In the genomic region with DNA sequence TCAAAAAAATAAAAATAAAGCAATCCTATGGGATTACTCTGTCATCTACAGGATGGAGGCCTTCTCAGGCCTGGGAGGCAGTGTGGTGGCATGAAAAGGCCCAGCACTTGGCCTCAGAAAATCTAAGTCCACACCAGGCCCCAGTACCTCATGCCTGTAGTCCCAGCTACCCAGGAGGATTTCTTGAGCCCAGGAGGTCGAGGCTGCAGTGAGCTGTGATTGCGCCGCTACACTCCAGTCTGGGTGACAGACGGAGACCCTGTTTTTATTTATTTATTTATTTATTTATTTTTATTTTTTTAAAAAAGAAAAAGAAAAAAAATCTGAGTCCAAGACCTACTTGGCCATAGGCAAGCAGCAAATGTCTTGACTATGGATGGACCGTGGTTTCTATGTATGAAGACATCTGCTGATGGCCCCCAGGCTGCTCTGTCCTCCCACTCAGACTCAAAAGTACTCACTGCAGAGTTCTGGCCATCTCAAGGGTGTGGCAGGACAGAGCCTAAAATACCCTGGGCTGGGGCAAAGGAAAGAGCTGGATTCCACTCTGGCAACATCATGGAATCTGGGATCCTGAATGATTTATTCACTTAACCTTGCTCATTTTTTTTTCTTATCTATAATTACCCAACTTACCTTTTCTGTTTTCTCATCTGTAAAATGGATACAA, we compare ENCODE assay signal across 14 cellular contexts. TPM values are rescaled to one million over a fixed set of nuclear protein-coding genes. Genes with fewer than 3 reads are reported as not detected.
DNase-seq lines count a peak whose midpoint lies in the region; ATAC-seq, FAIRE-seq and TF ChIP-seq lines count a peak whose summit lies in the region.
"Had no signal": no experiment of that assay in that cellular context is flagged by ENCODE, and none has a peak within 500 bp of the region (broad histone marks: within the 10 kb centered on the region; RNA-seq: fewer than 3 reads in every experiment).

No MANE protein-coding gene starts in this region.

- H3K9ac ChIP-seq in keratinocyte (ENCODE audit: control insufficient read depth, extremely low read depth, insufficient read depth, low read length) = peak overlapping the region; percentile 45
- H3K9ac ChIP-seq: BLaER1 had no signal

- no peak for TF ChIP-seq EP300 in sigmoid colon (IDR thresholded peaks at IDR 0.05)

- POLR2A ChIA-PET in RWPE1 (lab: Yijun Ruan, JAX; ENCODE audit: low non-redundant PET) = no interaction called here

- H4K20me1 ChIP-seq in keratinocyte (ENCODE audit: control insufficient read depth, extremely low read depth, insufficient read depth, low read length) = no peaks in the 10 kb centered on the region
- H4K20me1 ChIP-seq: BLaER1 had no signal

- intact Hi-C loops in sigmoid colon (cut with DNase I) (loop anchor here (1.0 to 2.0 kb wide), 2 partner anchors 192 to 216 kb away; no protein-coding TSS in a partner anchor), mucosa of descending colon (cut with DNase I, micrococcal nuclease) (loop anchor here (5.0 to 10.0 kb wide), 4 partner anchors 188 to 358 kb away; no protein-coding TSS in a partner anchor)

- DNase-seq in GM10266 (ENCODE audit: extremely low spot score) (no peak), RWPE1 (ENCODE audit: low spot score) (no peak), keratinocyte (ENCODE audit: low read depth, low spot score) (no peak), sigmoid colon (peak; percentile 60), NCI-H1694 treated with DMSO at 0.1 percent for 48 hours (lab: John Stamatoyannopoulos, UW) (no peak), mucosa of descending colon (no peak)
- DNase-seq: DMS79 had no signal

- H3K79me2 ChIP-seq in keratinocyte (ENCODE audit: control insufficient read depth, insufficient read depth, low read length) = no peaks in the 10 kb centered on the region

- H3K27me3 ChIP-seq in keratinocyte (ENCODE audit: control insufficient read depth, extremely low read depth, insufficient read depth, low read length) (no peaks in the 10 kb centered on the region), sigmoid colon (no peaks in the 10 kb centered on the region)
- H3K27me3 ChIP-seq: BLaER1 had no signal

- dilution Hi-C loops in keratinocyte (cut with MboI; ENCODE audit: extremely low pct_ligation_motif_present, low sequenced_read_pairs) = no loop called here

- CTCF ChIA-PET in RWPE1 (lab: Yijun Ruan, JAX) = interaction anchor here (0.6 to 5.9 kb wide), 23 partner anchors 9 to 713 kb away, joined by 3 to 130 read pairs (median 4); partner anchors contain the start of gene HMGXB3

- H3K9me1 ChIP-seq in keratinocyte (ENCODE audit: control insufficient read depth, extremely low read depth, insufficient read depth, low read length) = no peaks in the 10 kb centered on the region

- H3K36me3 ChIP-seq in keratinocyte (ENCODE audit: control insufficient read depth in 2 of 2, extremely low read depth in 1 of 2, insufficient read depth in 2 of 2, low read length in 2 of 2) = peaks cover 0 to 2% of the 10 kb centered on the region in 2 experiments
- peaks cover 0 to 13% (median 0%) of the 10 kb centered on the region in 4 donors for H3K36me3 ChIP-seq in sigmoid colon
- no peaks in the 10 kb centered on the region for H3K36me3 ChIP-seq in mucosa of descending colon (ENCODE audit: low read depth)
- H3K36me3 ChIP-seq: BLaER1 had no signal

- H3K9me3 ChIP-seq in keratinocyte (ENCODE audit: control insufficient read depth, low read depth, low read length) (no peaks in the 10 kb centered on the region), sigmoid colon (no peaks in the 10 kb centered on the region), mucosa of descending colon (no peaks in the 10 kb centered on the region)
- H3K9me3 ChIP-seq: A549, BLaER1, Caco-2 had no signal

- WGBS in sigmoid colon, 2 donors = 98 to 99% methylated on average over 5 of the region's 5 CpGs

- H3K4me1 ChIP-seq in keratinocyte (ENCODE audit: control insufficient read depth, extremely low read depth, insufficient read depth, low read length) (peaks cover 47% of the 10 kb centered on the region), sigmoid colon (peaks cover 0 to 33% (median 23%) of the 10 kb centered on the region in 4 donors), mucosa of descending colon (ENCODE audit: low read depth) (peaks cover 30% of the 10 kb centered on the region)

- H3K4me3 ChIP-seq in keratinocyte (ENCODE audit: control insufficient read depth in 2 of 3, extremely low read depth in 1 of 3, insufficient read depth in 2 of 3, low read depth in 1 of 3, low read length in 3 of 3) (no peak overlapping the region), sigmoid colon (no peak overlapping the region), mucosa of descending colon (no peak overlapping the region)
- H3K4me3 ChIP-seq: A549, BLaER1, GM23338 had no signal

- H3K27ac ChIP-seq in RWPE1 (peak overlapping the region; percentile 67), keratinocyte (ENCODE audit: control insufficient read depth, insufficient read depth, low read length) (peak overlapping the region; percentile 97), sigmoid colon (no peak overlapping the region)
- H3K27ac ChIP-seq: A549, BLaER1 had no signal

- no peak for TF ChIP-seq POLR2A in sigmoid colon (IDR thresholded peaks at IDR 0.05)

- H2AFZ ChIP-seq in keratinocyte (ENCODE audit: control insufficient read depth, low read length) = no peak overlapping the region
- H2AFZ ChIP-seq: GM23338 had no signal

- ATAC-seq in mucosa of descending colon = no peak
- ATAC-seq in GM21528 (IDR thresholded peaks at IDR 0.05; ENCODE audit: low FRiP score, unreplicated experiment) = no peak

- TF ChIP-seq CTCF in GM10266 (IDR thresholded peaks at IDR 0.05; ENCODE audit: control insufficient read depth, insufficient read depth, low read depth, missing control alignments) (peak; percentile 9), RWPE1 (conservative IDR thresholded peaks at IDR 0.05; ENCODE audit: low read depth) (no peak), keratinocyte (optimal IDR thresholded peaks at IDR 0.05 in 1 of 3, IDR thresholded peaks at IDR 0.05 in 1 of 3, conservative IDR thresholded peaks at IDR 0.05 in 1 of 3; ENCODE audit: extremely low read depth in 1 of 3, insufficient read depth in 2 of 3, low read length in 3 of 3) (no peak), sigmoid colon (IDR thresholded peaks at IDR 0.05) (no peak), mucosa of descending colon (IDR thresholded peaks at IDR 0.05) (no peak)

- no peak overlapping the region for H3K4me2 ChIP-seq in keratinocyte (ENCODE audit: control insufficient read depth, extremely low read depth, insufficient read depth, low read depth, low read length)
- H3K4me2 ChIP-seq: A549, BLaER1, GM23338 had no signal

- FAIRE-seq in keratinocyte (lab: Jason Lieb, UNC) = no peak

RNA-seq across cellular contexts. Expression of gene ARHGEF37, which starts 55.0 kb away (rescaled TPM):
- polyA plus RNA-seq in keratinocyte = 4.1 to 25.0 TPM (median 8.7 TPM) in 3 replicates
- polyA plus RNA-seq in keratinocyte (2011; ENCODE audit: low read depth) = 19.3 TPM
- polyA plus RNA-seq in keratinocyte (2011; cell fraction: cytosol; rRNA removed) = 7.9 and 8.8 TPM in 2 replicates
- polyA plus RNA-seq in keratinocyte (2011; cell fraction: nucleus; rRNA removed) = 22.3 and 22.9 TPM in 2 replicates
- 5.7 and 29.3 TPM in 2 replicates for polyA plus RNA-seq in keratinocyte (2012; ENCODE audit: low replicate concordance)
- 6.6 to 21.9 TPM (median 11.9 TPM) in 3 replicates for polyA minus RNA-seq in keratinocyte
- polyA minus RNA-seq in keratinocyte (2011; cell fraction: cytosol; rRNA and poly(A)+ RNA removed) = 6.9 TPM
- 15.3 and 18.8 TPM in 2 replicates for polyA minus RNA-seq in keratinocyte (2011; cell fraction: nucleus; rRNA and poly(A)+ RNA removed)
- total RNA-seq in sigmoid colon = 10 to 100 TPM; 23.5 to 51.0 (median 39.8) TPM
- 1 to 10 TPM; 4.8 to 7.2 (median 7.0) TPM for polyA plus RNA-seq in sigmoid colon
- total RNA-seq in mucosa of descending colon = 10 to 100 TPM; 13.4 to 35.0 (median 24.6) TPM
- total RNA-seq: G401 had no signal
- polyA plus RNA-seq: CD8-positive, alpha-beta memory T cell had no signal

Comparison
In these comparisons a context has a peak if more than half of its experiments do, and no peak if none do; other contexts are left out.
1. H3K27ac ChIP-seq: peak in RWPE1 (single experiment) and keratinocyte (single experiment); none in sigmoid colon (0 of 4).